Comparison of ENCODE assay signal across 30 cellular contexts in genomic region chr7:25727876-25728275, GRCh38.
"Had no signal": no experiment of that assay in that cellular context is flagged by ENCODE, and none has a peak within 500 bp of the region (broad histone marks: within the 10 kb centered on the region; RNA-seq: fewer than 3 reads in every experiment).

No MANE protein-coding gene starts in this region.

- H3K27me3 ChIP-seq: brain microvascular endothelial cell had no signal

- H3K27me3 Mint-ChIP-seq: activated CD8-positive, alpha-beta T cell treated with anti-CD3 and anti-CD28 coated beads for 36 hours; activated naive CD8-positive, alpha-beta T cell treated with anti-CD3 and anti-CD28 coated beads for 36 hours had no signal

- H3K36me3 Mint-ChIP-seq: activated naive CD8-positive, alpha-beta T cell treated with anti-CD3 and anti-CD28 coated beads for 36 hours had no signal

- H3K4me2 ChIP-seq: KMS-11, PC-9 had no signal

- H3K4me3 ChIP-seq: PC-9 had no signal

- H3K27ac Mint-ChIP-seq: activated CD8-positive, alpha-beta T cell treated with anti-CD3 and anti-CD28 coated beads for 36 hours; activated naive CD8-positive, alpha-beta T cell treated with anti-CD3 and anti-CD28 coated beads for 36 hours; activated T-helper 1 cell treated with anti-CD3 and anti-CD28 coated beads, Interleukin-12 subunit alpha, Interleukin-12 subunit beta, Interleukin-2, Interleukin-4 antibody, amounts not matched to agents 30 ng/mL and 10 ng/mL and 1 ng/mL, durations not matched to agents 14 hours and 24 hours and 36 hours had no signal

- H3K4me1 Mint-ChIP-seq: activated naive CD8-positive, alpha-beta T cell treated with anti-CD3 and anti-CD28 coated beads for 36 hours had no signal

- H3K9ac ChIP-seq: KMS-11 had no signal

- H2AFZ ChIP-seq: PC-9 had no signal

- H3K36me3 ChIP-seq: brain microvascular endothelial cell, WERI-Rb-1 had no signal

- ATAC-seq: activated CD8-positive, alpha-beta T cell treated with anti-CD3 and anti-CD28 coated beads for 36 hours; activated T-cell treated with anti-CD3 and anti-CD28 coated beads, Interleukin-2, amount 50 U/mL, for 4 hours; Right ventricle myocardium inferior had no signal

- H3K4me3 Mint-ChIP-seq: activated CD8-positive, alpha-beta T cell treated with anti-CD3 and anti-CD28 coated beads for 36 hours; activated naive CD8-positive, alpha-beta T cell treated with anti-CD3 and anti-CD28 coated beads for 36 hours; activated T-cell treated with anti-CD3 and anti-CD28 coated beads, Interleukin-2, amount 50 U/mL, for 4 hours; activated T-helper 1 cell treated with anti-CD3 and anti-CD28 coated beads, Interleukin-12 subunit alpha, Interleukin-12 subunit beta, Interleukin-2, Interleukin-4 antibody, amounts not matched to agents 30 ng/mL and 10 ng/mL and 1 ng/mL, durations not matched to agents 14 hours and 24 hours and 36 hours had no signal

- H3K9me3 Mint-ChIP-seq: activated CD8-positive, alpha-beta T cell treated with anti-CD3 and anti-CD28 coated beads for 36 hours; activated naive CD8-positive, alpha-beta T cell treated with anti-CD3 and anti-CD28 coated beads for 36 hours; activated T-cell treated with anti-CD3 and anti-CD28 coated beads, Interleukin-2, amount 50 U/mL, for 4 hours; activated T-helper 1 cell treated with anti-CD3 and anti-CD28 coated beads, Interleukin-12 subunit alpha, Interleukin-12 subunit beta, Interleukin-2, Interleukin-4 antibody, amounts not matched to agents 30 ng/mL and 10 ng/mL and 1 ng/mL, durations not matched to agents 14 hours and 24 hours and 36 hours had no signal

- DNase-seq: activated CD4-positive, alpha-beta T cell treated with anti-CD3 and anti-CD28 coated beads for 1 hour; activated CD4-positive, alpha-beta T cell treated with anti-CD3 and anti-CD28 coated beads for 48 hours; activated CD4-positive, alpha-beta T cell treated with anti-CD3 and anti-CD28 coated beads, Interleukin-2, amount 50 U/mL, for 4 hours; activated CD4-positive, CD25-positive, alpha-beta regulatory T cell; activated CD8-positive, alpha-beta T cell treated with anti-CD3 and anti-CD28 coated beads for 36 hours; activated gamma-delta T cell treated with Interleukin-2 at 50 U/mL for 16 hours; activated naive CD4-positive, alpha-beta T cell treated with anti-CD3 and anti-CD28 coated beads, Interleukin-2, amount 50 U/mL, for 16 hours; activated naive CD8-positive, alpha-beta T cell treated with anti-CD3 and anti-CD28 coated beads for 36 hours; activated T-cell treated with anti-CD3 and anti-CD28 coated beads, Interleukin-2, amount 50 U/mL, for 4 hours; amniotic stem cell; aorta; brain microvascular endothelial cell; central memory CD4-positive, alpha-beta T cell; NCI-H1092 treated with DMSO at 0.1 percent for 48 hours; NCI-H187; NCI-H2029 treated with DMSO at 0.1 percent for 48 hours; NCI-H2107; NCI-H226; NCI-H446 treated with DMSO at 0.1 percent for 48 hours; NCI-H524; NCI-H748 treated with DMSO at 0.1 percent for 48 hours; NK-92 treated with Interleukin-12 subunit alpha and Interleukin-12 subunit beta, amount 100 ng/mL, for 24 hours; PC-9; SIG-M5; T1000; WERI-Rb-1 had no signal

- H3K27ac ChIP-seq: brain microvascular endothelial cell, KMS-11, PC-9, RWPE1, WERI-Rb-1 had no signal
